12 cellular contexts compared by ENCODE assay signal in genomic region chr11:34632105-34632780, GRCh38. TPM values are rescaled to one million over a fixed set of nuclear protein-coding genes. Genes with fewer than 3 reads are reported as not detected.
A peak's percentile ranks its signal among the peaks of the same experiment; 100 is the strongest.
DNase-seq lines count a peak whose midpoint lies in the region; ATAC-seq, FAIRE-seq and TF ChIP-seq lines count a peak whose summit lies in the region.
"Had no signal": no experiment of that assay in that cellular context is flagged by ENCODE, and none has a peak within 500 bp of the region (broad histone marks: within the 10 kb centered on the region; RNA-seq: fewer than 3 reads in every experiment).

No MANE protein-coding gene starts in this region.

- H3F3A ChIP-seq in MM.1S (ENCODE audit: insufficient read depth, low read length) = no peaks in the 10 kb centered on the region

- H3K36me3 Mint-ChIP-seq in astrocyte (ENCODE audit: low read depth, unreplicated experiment) = no peaks in the 10 kb centered on the region

- no peaks in the 10 kb centered on the region for H3K79me2 ChIP-seq in astrocyte (ENCODE audit: insufficient read depth, low read length)
- H3K79me2 ChIP-seq in MM.1S (ENCODE audit: low read length) = no peaks in the 10 kb centered on the region

- no peaks in the 10 kb centered on the region for H3K9me3 ChIP-seq in astrocyte (ENCODE audit: insufficient read depth, low read depth, low read length)
- H3K9me3 ChIP-seq in MM.1S (replicated peaks; ENCODE audit: insufficient read depth, low read length) = no peaks in the 10 kb centered on the region

- no peak overlapping the region for H3K9ac ChIP-seq in astrocyte (ENCODE audit: low read length)
- H3K9ac ChIP-seq in MM.1S (ENCODE audit: low read length) = no peak overlapping the region

- FAIRE-seq in astrocyte (lab: Jason Lieb, UNC) = no peak

- H3K27ac ChIP-seq in astrocyte (ENCODE audit: low read depth, low read length) (no peak overlapping the region), MM.1S (ENCODE audit: low read length) (no peak overlapping the region)

- H3K4me1 Mint-ChIP-seq in astrocyte (ENCODE audit: low read depth, unreplicated experiment) = no peaks in the 10 kb centered on the region

- H3K4me2 ChIP-seq in astrocyte (ENCODE audit: low read length) = peak overlapping the region; percentile 44
- H3K4me2 ChIP-seq in MM.1S (ENCODE audit: low read depth, low read length) = no peak overlapping the region

- ATAC-seq in left colon (peak; percentile 5), GM18861 (IDR thresholded peaks at IDR 0.05; ENCODE audit: unreplicated experiment) (no peak), GM21786 (IDR thresholded peaks at IDR 0.05; ENCODE audit: unreplicated experiment) (no peak)
- ATAC-seq: activated CD8-positive, alpha-beta T cell treated with anti-CD3 and anti-CD28 coated beads for 36 hours had no signal

- H3K4me3 ChIP-seq in astrocyte (ENCODE audit: insufficient read depth, low read depth, low read length) (no peak overlapping the region), MM.1S (ENCODE audit: low read length) (no peak overlapping the region)

- intact Hi-C loops in left colon (cut with DNase I, micrococcal nuclease) = no loop called here

- H3K9me3 Mint-ChIP-seq in astrocyte (ENCODE audit: unreplicated experiment) = no peaks in the 10 kb centered on the region
- H3K9me3 Mint-ChIP-seq: activated CD8-positive, alpha-beta T cell treated with anti-CD3 and anti-CD28 coated beads for 36 hours had no signal

- H3K27me3 ChIP-seq in astrocyte (ENCODE audit: insufficient read depth, low read length) = no peaks in the 10 kb centered on the region
- no peaks in the 10 kb centered on the region for H3K27me3 ChIP-seq in MM.1S (replicated peaks; ENCODE audit: insufficient read depth, low read length)

- DNase-seq in NCI-H1092 treated with DMSO at 0.1 percent for 48 hours (lab: John Stamatoyannopoulos, UW) (peak; percentile 100), astrocyte (ENCODE audit: low read depth) (no peak), left colon (no peak), superior temporal gyrus (ENCODE audit: extremely low spot score) (peak; percentile 82), MM.1S (no peak), GM19240 (ENCODE audit: insufficient read length, low spot score) (no peak)
- DNase-seq: activated CD8-positive, alpha-beta T cell treated with anti-CD3 and anti-CD28 coated beads for 36 hours; NCI-H510A treated with DMSO at 0.1 percent for 48 hours had no signal

- H3K4me1 ChIP-seq in astrocyte (ENCODE audit: insufficient read depth, low read length) (peaks cover 18% of the 10 kb centered on the region), MM.1S (ENCODE audit: low read length) (peaks cover 17% of the 10 kb centered on the region)

- H3K4me3 Mint-ChIP-seq in astrocyte (ENCODE audit: unreplicated experiment) = no peak overlapping the region
- H3K4me3 Mint-ChIP-seq: activated CD8-positive, alpha-beta T cell treated with anti-CD3 and anti-CD28 coated beads for 36 hours had no signal

- no peaks in the 10 kb centered on the region for H3K27me3 Mint-ChIP-seq in astrocyte (ENCODE audit: low read depth, unreplicated experiment)

- TF ChIP-seq CTCF in astrocyte (IDR thresholded peaks at IDR 0.05; ENCODE audit: insufficient read depth, low read depth, low read length) (no peak), MM.1S (IDR thresholded peaks at IDR 0.05; ENCODE audit: low read length) (no peak)

- H2AFZ ChIP-seq in astrocyte (ENCODE audit: low read depth, low read length) (peak overlapping the region; percentile 18), MM.1S (ENCODE audit: low read length) (no peak overlapping the region)

- H3K36me3 ChIP-seq in astrocyte (ENCODE audit: insufficient read depth, low read length) (no peaks in the 10 kb centered on the region), MM.1S (replicated peaks; ENCODE audit: insufficient read depth, low read length) (no peaks in the 10 kb centered on the region)

- H4K20me1 ChIP-seq in astrocyte (ENCODE audit: insufficient read depth, low read length) (no peaks in the 10 kb centered on the region), MM.1S (ENCODE audit: insufficient read depth, low read length) (no peaks in the 10 kb centered on the region)

- H3K9me2 ChIP-seq in MM.1S (replicated peaks; ENCODE audit: insufficient read depth, low read length) = no peaks in the 10 kb centered on the region

- H3K27ac Mint-ChIP-seq in astrocyte (ENCODE audit: unreplicated experiment) = no peak overlapping the region
- H3K27ac Mint-ChIP-seq: activated CD8-positive, alpha-beta T cell treated with anti-CD3 and anti-CD28 coated beads for 36 hours had no signal

RNA-seq across cellular contexts. Expression of gene EHF, which starts 11.3 kb away (rescaled TPM):
- total RNA-seq in astrocyte (0.25 TPM in 1 of 2 replicates, not detected in the other), left colon (100 to 1,000 TPM; 226 to 394 TPM)
- total RNA-seq: activated CD8-positive, alpha-beta T cell treated with anti-CD3 and anti-CD28 coated beads for 36 hours; fibroblast of lung; skeletal muscle tissue had no signal

Comparison
In these comparisons a context has a peak if more than half of its experiments do, and no peak if none do; other contexts are left out.
1. DNase-seq: peak in NCI-H1092 treated with DMSO at 0.1 percent for 48 hours (single experiment) and superior temporal gyrus (single experiment); none in astrocyte (single experiment), left colon (0 of 2), MM.1S (single experiment) and GM19240 (single experiment).
2. RNA of gene EHF, which starts 11.3 kb away (total RNA-seq): 226 to 394 TPM in left colon; 0.25 TPM in astrocyte; every median in the first group is over 100 times any median in the second.